19 cellular contexts compared by ENCODE assay signal in genomic region chr4:131093303-131093702, GRCh38.
A peak's percentile ranks its signal among the peaks of the same experiment; 100 is the strongest.
DNase-seq lines count a peak whose midpoint lies in the region; ATAC-seq and TF ChIP-seq lines count a peak whose summit lies in the region.
"Had no signal": no experiment of that assay in that cellular context is flagged by ENCODE, and none has a peak within 500 bp of the region (broad histone marks: within the 10 kb centered on the region; RNA-seq: fewer than 3 reads in every experiment).

No MANE protein-coding gene starts in this region.

- H3K9me3 ChIP-seq in HCT116 (ENCODE audit: control insufficient read depth in 1 of 2, insufficient read depth in 1 of 2, low read depth in 1 of 2, low read length in 2 of 2): no peaks in the 10 kb centered on the region
- H3K9me3 ChIP-seq: A549, HAP-1, MG63 had no signal

- no peak overlapping the region for H3K23ac ChIP-seq in mesendoderm (ENCODE audit: low read length)

- H3K27me3 ChIP-seq in HCT116 (ENCODE audit: insufficient read depth, low read length): no peaks in the 10 kb centered on the region
- no peaks in the 10 kb centered on the region for H3K27me3 ChIP-seq in mesendoderm (ENCODE audit: insufficient read depth, low read length, poor library complexity)
- H3K27me3 ChIP-seq: MG63 had no signal

- H3K27ac ChIP-seq in HCT116 (ENCODE audit: low read depth, low read length) (no peak overlapping the region), RWPE1 (no peak overlapping the region), mesendoderm (ENCODE audit: low read depth, low read length) (no peak overlapping the region)
- H3K27ac ChIP-seq: A549 had no signal

- no TSS peak for BruUV-seq in HCT116 (replicated peaks; lab: Mats Ljungman, UMichigan)

- H3K9ac ChIP-seq in HCT116 (ENCODE audit: low read length) (no peak overlapping the region), mesendoderm (ENCODE audit: low read length) (no peak overlapping the region)

- no CpG with 5 or more reads among the region's 2 CpGs for WGBS in mesendoderm (ENCODE audit: extremely low coverage, insufficient coverage, low lambda C conversion rate)

- H3K36me3 ChIP-seq in HCT116 (ENCODE audit: control insufficient read depth in 1 of 2, insufficient read depth in 2 of 2, low read length in 2 of 2): no peaks in the 10 kb centered on the region
- no peaks in the 10 kb centered on the region for H3K36me3 ChIP-seq in mesendoderm (ENCODE audit: control insufficient read depth, insufficient read depth, low read length)
- H3K36me3 ChIP-seq: HAP-1, MG63 had no signal

- H3K4me3 ChIP-seq in HCT116 (replicated peaks in 1 of 2; ENCODE audit: low read depth in 1 of 2, low read length in 2 of 2) (no peak overlapping the region), mesendoderm (ENCODE audit: low read length) (no peak overlapping the region)
- H3K4me3 ChIP-seq: A549, HAP-1, MG63 had no signal

- no peak overlapping the region for H3K18ac ChIP-seq in mesendoderm (ENCODE audit: low read length)

- H3K9me2 ChIP-seq in HCT116 (ENCODE audit: insufficient read depth): no peaks in the 10 kb centered on the region

- no peaks in the 10 kb centered on the region for H4K20me1 ChIP-seq in HCT116 (ENCODE audit: insufficient read depth)

- RAD21 ChIA-PET in HCT116 (lab: Charles Lee; ENCODE audit: low non-redundant PET in 1 of 2, low total read pairs in 2 of 2, uncharacterized antibody in 2 of 2, unreplicated experiment in 2 of 2): no interaction called here

- peak; percentile 57 for DNase-seq in NCI-H2171 treated with DMSO at 0.1 percent for 48 hours (lab: John Stamatoyannopoulos, UW)
- no peak for DNase-seq in NCI-H2171 (lab: John Stamatoyannopoulos, UW)
- no peak for DNase-seq in HCT116 (ENCODE audit: low read depth, low spot score)
- DNase-seq in RWPE1 (ENCODE audit: low spot score): peak; percentile 25
- DNase-seq in mesendoderm: peak; percentile 43
- DNase-seq in NCI-H128 (lab: John Stamatoyannopoulos, UW; ENCODE audit: unreplicated experiment): no peak
- DNase-seq in COLO829 (ENCODE audit: low spot score): no peak
- DNase-seq: CD8-positive, alpha-beta T cell; GDM1; IMR-90; MG63; NCI-H1048; NCI-H146; NCI-H226; NCI-H526; T-helper 17 cell had no signal

- no peak overlapping the region for H4K8ac ChIP-seq in mesendoderm (ENCODE audit: low read depth, low read length)

- H3K4me2 ChIP-seq in HCT116 (ENCODE audit: low read length) (no peak overlapping the region), mesendoderm (ENCODE audit: low read length) (no peak overlapping the region)
- H3K4me2 ChIP-seq: A549 had no signal

- H3K56ac ChIP-seq in mesendoderm (ENCODE audit: low read length): no peak overlapping the region

- CTCF ChIA-PET in HCT116 (lab: Charles Lee) (interaction anchor here (2.0 kb wide), 1 partner anchor 551 kb away, joined by 9 read pairs; no protein-coding TSS in a partner anchor), RWPE1 (lab: Yijun Ruan, JAX) (interaction anchor here (0.6 kb wide), 2 partner anchors 69 to 76 kb away, joined by 3 read pairs; no protein-coding TSS in a partner anchor)

- ATAC-seq in HCT116: no peak; the same call in 1 of the 2 replicates
- ATAC-seq: A549; CD8-positive, alpha-beta T cell; Right ventricle myocardium inferior; T-helper 17 cell had no signal

- H3K79me2 ChIP-seq in HCT116 (ENCODE audit: insufficient read depth, low read length): no peaks in the 10 kb centered on the region
- no peaks in the 10 kb centered on the region for H3K79me2 ChIP-seq in mesendoderm (ENCODE audit: control insufficient read depth, insufficient read depth, low read length)

- H2AK5ac ChIP-seq in mesendoderm (ENCODE audit: low read length): no peak overlapping the region

- no peak overlapping the region for H3K4ac ChIP-seq in mesendoderm (ENCODE audit: low read depth, low read length)

- H2BK15ac ChIP-seq in mesendoderm (replicated peaks; ENCODE audit: low read depth): no peak overlapping the region

- TF ChIP-seq CTCF in HCT116 (IDR thresholded peaks at IDR 0.05 in 2 of 3, conservative IDR thresholded peaks at IDR 0.05 in 1 of 3; ENCODE audit: borderline replicate concordance in 1 of 3, insufficient read depth in 1 of 3, low read depth in 2 of 3, low read length in 2 of 3): no peak
- TF ChIP-seq CTCF in RWPE1 (conservative IDR thresholded peaks at IDR 0.05; ENCODE audit: low read depth): no peak

- no peak overlapping the region for H2BK5ac ChIP-seq in mesendoderm (ENCODE audit: low read length)

- no peak overlapping the region for H4K5ac ChIP-seq in mesendoderm (ENCODE audit: low read length)

- TF ChIP-seq POLR2A in HCT116 (IDR thresholded peaks at IDR 0.05; ENCODE audit: borderline replicate concordance, extremely low read depth, insufficient read depth, insufficient read length): no peak

- H2BK120ac ChIP-seq in mesendoderm (ENCODE audit: low read depth, low read length): no peak overlapping the region

- H3K4me1 ChIP-seq in HCT116 (ENCODE audit: control insufficient read depth in 1 of 2, insufficient read depth in 2 of 2, low read length in 2 of 2) (no peaks in the 10 kb centered on the region), mesendoderm (ENCODE audit: control insufficient read depth, low read depth, low read length) (no peaks in the 10 kb centered on the region)
- H3K4me1 ChIP-seq: A549, HAP-1 had no signal

- no peak for TF ChIP-seq RAD21 in HCT116 (IDR thresholded peaks at IDR 0.05; ENCODE audit: low read depth)

- intact Hi-C loops in HCT116 (cut with micrococcal nuclease): loop anchor here (2.0 to 10.0 kb wide), 4 partner anchors 531 to 1547 kb away; no protein-coding TSS in a partner anchor

- H3K79me1 ChIP-seq in mesendoderm (ENCODE audit: low read length): no peaks in the 10 kb centered on the region

- no peak overlapping the region for H2AFZ ChIP-seq in HCT116 (ENCODE audit: low read depth, low read length, poor library complexity, severe bottlenecking)

- POLR2A ChIA-PET in HCT116 (lab: Charles Lee) (no interaction called here), RWPE1 (lab: Yijun Ruan, JAX; ENCODE audit: low non-redundant PET) (no interaction called here)

TF ChIP-seq in HCT116, 20 proteins besides CTCF, POLR2A, EP300 and RAD21:
- TF ChIP-seq TCF7L2 (IDR thresholded peaks at IDR 0.05; ENCODE audit: borderline replicate concordance, extremely low read depth, insufficient read depth, insufficient read length) (peak; percentile 62), ZFX (IDR thresholded peaks at IDR 0.05) (no peak), EGR1 (IDR thresholded peaks at IDR 0.05; ENCODE audit: low read depth) (no peak)

Comparison
In these comparisons a context has a peak if more than half of its experiments do, and no peak if none do; other contexts are left out.
1. DNase-seq: peak in NCI-H2171 treated with DMSO at 0.1 percent for 48 hours (single experiment), RWPE1 (single experiment) and mesendoderm (single experiment); none in NCI-H2171 (single experiment), HCT116 (single experiment), NCI-H128 (single experiment) and COLO829 (single experiment).